ENCODE assay signal across 22 cellular contexts in genomic region chr17:6528557-6528956, GRCh38.
"Had no signal": no experiment of that assay in that cellular context is flagged by ENCODE, and none has a peak within 500 bp of the region (broad histone marks: within the 10 kb centered on the region; RNA-seq: fewer than 3 reads in every experiment).

No MANE protein-coding gene starts in this region.

- H3K4me3 Mint-ChIP-seq: activated CD4-positive, alpha-beta memory T cell treated with anti-CD3 and anti-CD28 coated beads for 36 hours; activated CD4-positive, alpha-beta T cell treated with anti-CD3 and anti-CD28 coated beads, Interleukin-2, amount 10 ng/mL, durations not matched to agents 24 days and 14 days; activated naive CD4-positive, alpha-beta T cell treated with anti-CD3 and anti-CD28 coated beads, Interleukin-2, amount 10 ng/mL, durations not matched to agents 7 days and 5 days; activated naive CD8-positive, alpha-beta T cell treated with anti-CD3 and anti-CD28 coated beads, Interleukin-2, amount 10 ng/mL, durations not matched to agents 7 days and 5 days; activated T-helper 1 cell treated with anti-CD3 and anti-CD28 coated beads, Interleukin-12 subunit alpha, Interleukin-12 subunit beta, Interleukin-2, Interleukin-4 antibody, amounts not matched to agents 30 ng/mL and 10 ng/mL and 1 ng/mL, durations not matched to agents 14 hours and 24 hours and 36 hours; brain; mesothelial cell of epicardium; naive thymus-derived CD4-positive, alpha-beta T cell; T-helper 17 cell had no signal

- DNase-seq: activated CD4-positive, alpha-beta memory T cell treated with anti-CD3 and anti-CD28 coated beads for 36 hours; activated CD4-positive, alpha-beta T cell treated with anti-CD3 and anti-CD28 coated beads, Interleukin-2, amount 10 ng/mL, durations not matched to agents 24 days and 14 days; activated CD4-positive, CD25-positive, alpha-beta regulatory T cell treated with anti-CD3 and anti-CD28 coated beads, Interleukin-2, amount 50 U/mL, for 72 hours; activated CD8-positive, alpha-beta memory T cell treated with anti-CD3 and anti-CD28 coated beads, Interleukin-2, amount 50 U/mL, for 4 hours; activated effector memory CD4-positive, alpha-beta T cell treated with anti-CD3 and anti-CD28 coated beads, Interleukin-2, amount 50 U/mL, for 16 hours; activated naive CD4-positive, alpha-beta T cell treated with anti-CD3 and anti-CD28 coated beads, Interleukin-2, amount 10 ng/mL, durations not matched to agents 7 days and 5 days; activated naive CD8-positive, alpha-beta T cell treated with anti-CD3 and anti-CD28 coated beads, Interleukin-2, amount 10 ng/mL, durations not matched to agents 7 days and 5 days; activated T-cell treated with anti-CD3 and anti-CD28 coated beads, Interleukin-2, amount 50 U/mL, for 1 hour; effector CD8-positive, alpha-beta T cell; glutamatergic neuron; left cardiac atrium; left ventricle myocardium superior; mammary epithelial cell; naive thymus-derived CD4-positive, alpha-beta T cell; right cardiac atrium; stimulated activated CD4-positive, alpha-beta T cell treated with anti-CD3 and anti-CD28 coated beads, Interleukin-2, amount 100 ng/mL, for 48 hours; stimulated activated naive CD8-positive, alpha-beta T cell treated with anti-CD3 and anti-CD28 coated beads, Interleukin-15, Interleukin-2, amounts not matched to agents 100 U/mL and 50 U/mL, for 24 hours; T-helper 17 cell; upper lobe of left lung had no signal

- H3K4me1 Mint-ChIP-seq: activated CD4-positive, alpha-beta T cell treated with anti-CD3 and anti-CD28 coated beads, Interleukin-2, amount 10 ng/mL, durations not matched to agents 24 days and 14 days; activated naive CD4-positive, alpha-beta T cell treated with anti-CD3 and anti-CD28 coated beads, Interleukin-2, amount 10 ng/mL, durations not matched to agents 7 days and 5 days; activated naive CD8-positive, alpha-beta T cell treated with anti-CD3 and anti-CD28 coated beads, Interleukin-2, amount 10 ng/mL, durations not matched to agents 7 days and 5 days; brain; mesothelial cell of epicardium; T-helper 17 cell had no signal

- H3K27ac Mint-ChIP-seq: activated CD4-positive, alpha-beta memory T cell treated with anti-CD3 and anti-CD28 coated beads for 36 hours; activated CD4-positive, alpha-beta T cell treated with anti-CD3 and anti-CD28 coated beads, Interleukin-2, amount 10 ng/mL, durations not matched to agents 24 days and 14 days; activated naive CD4-positive, alpha-beta T cell treated with anti-CD3 and anti-CD28 coated beads, Interleukin-2, amount 10 ng/mL, durations not matched to agents 7 days and 5 days; activated naive CD8-positive, alpha-beta T cell treated with anti-CD3 and anti-CD28 coated beads, Interleukin-2, amount 10 ng/mL, durations not matched to agents 7 days and 5 days; activated T-helper 1 cell treated with anti-CD3 and anti-CD28 coated beads, Interleukin-12 subunit alpha, Interleukin-12 subunit beta, Interleukin-2, Interleukin-4 antibody, amounts not matched to agents 30 ng/mL and 10 ng/mL and 1 ng/mL, durations not matched to agents 14 hours and 24 hours and 36 hours; brain; mesothelial cell of epicardium; naive thymus-derived CD4-positive, alpha-beta T cell; T-helper 17 cell had no signal

- H3K36me3 Mint-ChIP-seq: activated CD4-positive, alpha-beta memory T cell treated with anti-CD3 and anti-CD28 coated beads for 36 hours; activated naive CD4-positive, alpha-beta T cell treated with anti-CD3 and anti-CD28 coated beads, Interleukin-2, amount 10 ng/mL, durations not matched to agents 7 days and 5 days; activated naive CD8-positive, alpha-beta T cell treated with anti-CD3 and anti-CD28 coated beads, Interleukin-2, amount 10 ng/mL, durations not matched to agents 7 days and 5 days; brain; mesothelial cell of epicardium; naive thymus-derived CD4-positive, alpha-beta T cell had no signal

- ATAC-seq: left cardiac atrium; left ventricle myocardium superior; naive thymus-derived CD4-positive, alpha-beta T cell; right cardiac atrium; stimulated activated naive CD8-positive, alpha-beta T cell treated with anti-CD3 and anti-CD28 coated beads, Interleukin-15, Interleukin-2, amounts not matched to agents 100 U/mL and 50 U/mL, for 24 hours; T-helper 17 cell had no signal

- H3K9me3 Mint-ChIP-seq: activated CD4-positive, alpha-beta memory T cell treated with anti-CD3 and anti-CD28 coated beads for 36 hours; activated CD4-positive, alpha-beta T cell treated with anti-CD3 and anti-CD28 coated beads, Interleukin-2, amount 10 ng/mL, durations not matched to agents 24 days and 14 days; activated naive CD4-positive, alpha-beta T cell treated with anti-CD3 and anti-CD28 coated beads, Interleukin-2, amount 10 ng/mL, durations not matched to agents 7 days and 5 days; activated naive CD8-positive, alpha-beta T cell treated with anti-CD3 and anti-CD28 coated beads, Interleukin-2, amount 10 ng/mL, durations not matched to agents 7 days and 5 days; activated T-helper 1 cell treated with anti-CD3 and anti-CD28 coated beads, Interleukin-12 subunit alpha, Interleukin-12 subunit beta, Interleukin-2, Interleukin-4 antibody, amounts not matched to agents 30 ng/mL and 10 ng/mL and 1 ng/mL, durations not matched to agents 14 hours and 24 hours and 36 hours; brain; mesothelial cell of epicardium had no signal
